Comparison of ENCODE assay signal across 8 cellular contexts in the genomic region with DNA sequence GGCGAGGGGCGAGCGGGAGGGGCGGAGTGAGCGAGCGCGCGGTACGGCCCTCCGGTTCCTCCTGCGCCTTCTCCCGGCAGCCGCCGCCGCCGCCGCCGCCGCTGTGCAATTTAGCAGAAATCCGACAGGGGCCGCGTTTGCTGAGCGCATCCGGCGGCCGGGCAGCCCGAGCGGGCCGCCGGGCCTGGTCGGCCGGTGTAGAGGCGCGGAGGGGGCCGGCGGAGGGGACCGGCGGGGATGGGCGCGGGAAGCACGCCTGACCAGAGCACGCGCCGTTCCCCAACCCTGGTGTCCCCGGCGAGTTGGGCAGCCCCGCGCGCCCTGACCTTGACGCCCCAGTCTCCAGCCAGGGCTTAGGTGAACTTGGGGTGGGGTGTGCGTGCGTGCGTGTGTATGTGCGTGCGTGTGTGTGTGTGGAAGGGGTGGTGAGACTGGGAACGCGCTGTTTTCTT.
A peak's percentile ranks its signal among the peaks of the same experiment; 100 is the strongest.
DNase-seq lines count a peak whose midpoint lies in the region; ATAC-seq, FAIRE-seq and TF ChIP-seq lines count a peak whose summit lies in the region.

No MANE protein-coding gene starts in this region.

- H3K36me3 Mint-ChIP-seq in brain, result no peaks in the 10 kb centered on the region
- peaks cover 0 to 4% (median 0%) of the 10 kb centered on the region in 3 donors for H3K36me3 Mint-ChIP-seq in immature natural killer cell

- peak overlapping the region; percentile 79 for H3K4me3 ChIP-seq in ACC112 (ENCODE audit: low read depth, low read length)
- H3K4me3 ChIP-seq in smooth muscle cell, result peak overlapping the region; percentile 56

- H3K27ac Mint-ChIP-seq in brain (peak overlapping the region; percentile 55 to 92 (median 90)), immature natural killer cell (no peak overlapping the region)

- ATAC-seq in HG03108 (IDR thresholded peaks at IDR 0.05; ENCODE audit: unreplicated experiment), result peak; percentile 93

- 2% methylated on average over 29 of the region's 57 CpGs for WGBS in smooth muscle cell (ENCODE audit: low lambda C conversion rate)

- H3K4me3 Mint-ChIP-seq in brain (peak overlapping the region; percentile 88 to 97 (median 93)), immature natural killer cell (peak overlapping the region; percentile 44 to 80 (median 51))

- H3K27ac ChIP-seq in ACC112 (ENCODE audit: low read depth, low read length) (no peak overlapping the region), smooth muscle cell (ENCODE audit: low read depth) (no peak overlapping the region)

- H3K27me3 Mint-ChIP-seq in brain (peaks cover 57% of the 10 kb centered on the region), immature natural killer cell (ENCODE audit: low read depth in 3 of 3) (peaks cover 30 to 40% (median 37%) of the 10 kb centered on the region in 3 donors)

- peak overlapping the region; percentile 89 for H3K4me2 ChIP-seq in smooth muscle cell

- H3K36me3 ChIP-seq in ACC112 (ENCODE audit: insufficient read depth, low read length) (no peaks in the 10 kb centered on the region), smooth muscle cell (ENCODE audit: low read depth) (no peaks in the 10 kb centered on the region)

- H3K9me3 ChIP-seq in smooth muscle cell (replicated peaks; ENCODE audit: low read depth), result no peaks in the 10 kb centered on the region

- FAIRE-seq in GM12892 (lab: Jason Lieb, UNC), result no peak

- H3K9ac ChIP-seq in smooth muscle cell (ENCODE audit: low read depth), result no peak overlapping the region

- H2AFZ ChIP-seq in ACC112 (ENCODE audit: low read length, unreplicated experiment), result no peak overlapping the region
- H2AFZ ChIP-seq in smooth muscle cell (ENCODE audit: low read depth), result peak overlapping the region; percentile 62

- DNase-seq in GM12892 (ENCODE audit: insufficient read length) (peak; percentile 69), RPMI7951 (ENCODE audit: low read depth) (peak; percentile 54), immature natural killer cell (peak in 2 of 3 donors; percentile 6 to 10), smooth muscle cell (lab: John Stamatoyannopoulos, UW; ENCODE audit: unreplicated experiment) (peak; percentile 44), NCI-H2196 (lab: John Stamatoyannopoulos, UW; ENCODE audit: unreplicated experiment) (no peak)

- TF ChIP-seq POLR2A in GM12892 (IDR thresholded peaks at IDR 0.05; ENCODE audit: low read depth, low read length), result no peak

- H3K79me2 ChIP-seq in ACC112 (ENCODE audit: control insufficient read depth, insufficient read depth, low read length, unreplicated experiment), result no peaks in the 10 kb centered on the region
- no peaks in the 10 kb centered on the region for H3K79me2 ChIP-seq in smooth muscle cell (ENCODE audit: low read depth)

- no peaks in the 10 kb centered on the region for H3K4me1 ChIP-seq in ACC112 (ENCODE audit: control insufficient read depth, insufficient read depth, low read length, unreplicated experiment)
- H3K4me1 ChIP-seq in smooth muscle cell (ENCODE audit: low read depth), result peaks cover 41% of the 10 kb centered on the region

- H3K4me1 Mint-ChIP-seq in brain, result peaks cover 60% of the 10 kb centered on the region
- H3K4me1 Mint-ChIP-seq in immature natural killer cell, result peaks cover 22 to 31% of the 10 kb centered on the region in 2 donors

- H4K20me1 ChIP-seq in smooth muscle cell (ENCODE audit: low read depth), result no peaks in the 10 kb centered on the region

- H3K27me3 ChIP-seq in ACC112 (ENCODE audit: insufficient read depth, low read length) (peaks cover 79% of the 10 kb centered on the region), smooth muscle cell (ENCODE audit: low read depth) (peaks cover 69% of the 10 kb centered on the region)

- H3K9me3 Mint-ChIP-seq in brain (no peaks in the 10 kb centered on the region), immature natural killer cell (peaks cover 0 to 1% (median 0%) of the 10 kb centered on the region in 6 donors)

- TF ChIP-seq CTCF in brain (conservative IDR thresholded peaks at IDR 0.05), result peak; percentile 65 to 76
- peak; percentile 47 for TF ChIP-seq CTCF in smooth muscle cell (IDR thresholded peaks at IDR 0.05; ENCODE audit: borderline replicate concordance, insufficient read depth, poor library complexity, severe bottlenecking)

- no peaks in the 10 kb centered on the region for H3F3A ChIP-seq in smooth muscle cell (ENCODE audit: low read depth)

Comparison
In these comparisons a context has a peak if more than half of its experiments do, and no peak if none do; other contexts are left out.
1. H3K27ac Mint-ChIP-seq: peak in brain (5 of 5); none in immature natural killer cell (0 of 6).